In the genomic region with DNA sequence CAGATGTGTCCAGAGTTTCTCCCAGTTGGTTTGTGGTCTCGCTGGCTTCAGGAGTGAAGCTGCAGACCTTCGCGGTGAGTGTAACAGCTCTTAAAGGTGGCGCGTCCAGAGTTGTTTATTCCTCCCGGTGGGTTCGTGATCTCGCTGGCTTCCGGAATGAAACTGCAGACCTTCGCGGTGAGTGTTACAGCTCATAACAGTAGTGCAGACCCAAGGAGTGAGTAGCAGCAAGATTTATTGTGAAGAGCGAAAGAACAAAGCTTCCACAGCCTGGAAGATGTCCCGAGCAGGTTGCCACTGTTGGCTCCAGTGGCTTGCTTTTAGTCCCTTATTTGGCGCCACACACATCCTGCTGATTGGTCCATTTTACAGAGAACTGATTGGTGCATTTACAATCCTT, we compare ENCODE assay signal across 25 cellular contexts. TPM values are rescaled to one million over a fixed set of nuclear protein-coding genes. Genes with fewer than 3 reads are reported as not detected.
A peak's percentile ranks its signal among the peaks of the same experiment; 100 is the strongest.
DNase-seq lines count a peak whose midpoint lies in the region; ATAC-seq, FAIRE-seq and TF ChIP-seq lines count a peak whose summit lies in the region.
"Had no signal": no experiment of that assay in that cellular context is flagged by ENCODE, and none has a peak within 500 bp of the region (broad histone marks: within the 10 kb centered on the region; RNA-seq: fewer than 3 reads in every experiment).

No MANE protein-coding gene starts in this region.

- peak overlapping the region; percentile 49 for H3K4me2 ChIP-seq in BLaER1
- H3K4me2 ChIP-seq in MM.1S (ENCODE audit: low read depth, low read length): no peak overlapping the region
- no peak overlapping the region for H3K4me2 ChIP-seq in K562 (ENCODE audit: insufficient read depth, low read length)

- no peaks in the 10 kb centered on the region for H3K36me3 ChIP-seq in BLaER1
- H3K36me3 ChIP-seq in MM.1S (replicated peaks; ENCODE audit: insufficient read depth, low read length): no peaks in the 10 kb centered on the region
- no peaks in the 10 kb centered on the region for H3K36me3 ChIP-seq in K562 (ENCODE audit: control insufficient read depth, insufficient read depth, low read length)

- H3K27ac ChIP-seq in BLaER1 (no peak overlapping the region), MM.1S (ENCODE audit: low read length) (peak overlapping the region; percentile 18; the same call in 1 of the 2 replicates), K562 (ENCODE audit: extremely low read depth, low read depth, low read length) (no peak overlapping the region)

- no peaks in the 10 kb centered on the region for H3F3A ChIP-seq in MM.1S (ENCODE audit: insufficient read depth, low read length)

- WGBS in K562 (ENCODE audit: insufficient coverage, low coverage, missing lambda C conversion rate): 22% methylated on average over 14 of the region's 14 CpGs

- POLR2A ChIA-PET in K562 (lab: Yijun Ruan, JAX): interaction anchor here (0.7 to 0.8 kb wide), 2 partner anchors 103 to 683 kb away, joined by 3 to 6 read pairs; no protein-coding TSS in a partner anchor

- TF ChIP-seq EP300 in K562 (IDR thresholded peaks at IDR 0.05; ENCODE audit: low read length): no peak

- TF ChIP-seq CTCF in MM.1S (IDR thresholded peaks at IDR 0.05; ENCODE audit: low read length): no peak
- TF ChIP-seq CTCF in K562 (IDR thresholded peaks at IDR 0.05 in 2 of 3, conservative IDR thresholded peaks at IDR 0.05 in 1 of 3; ENCODE audit: insufficient read depth in 2 of 3, low read depth in 1 of 3, low read length in 3 of 3): no peak

- CTCF ChIA-PET in K562 (lab: Yijun Ruan, JAX; ENCODE audit: low intra/inter-chr PET ratio): no interaction called here

- H3K4me1 ChIP-seq in BLaER1 (peaks cover 21% of the 10 kb centered on the region), MM.1S (ENCODE audit: low read length) (0 out of 2 replicates have a peak, but pooled peaks cover 3% of the 10 kb centered on the region), K562 (replicated peaks in 1 of 2; ENCODE audit: control insufficient read depth in 2 of 2, insufficient read depth in 2 of 2, low read length in 2 of 2) (no peaks in the 10 kb centered on the region; a peak in 1 of 5 replicates)

- H3K9ac ChIP-seq in BLaER1 (no peak overlapping the region), MM.1S (ENCODE audit: low read length) (no peak overlapping the region), K562 (ENCODE audit: insufficient read depth in 1 of 2, low read depth in 2 of 2, low read length in 2 of 2) (no peak overlapping the region)

- 0 out of 2 replicates have a peak overlapping the region, but pooled peaks have one; percentile 42 for H2AFZ ChIP-seq in MM.1S (ENCODE audit: low read length)
- no peak overlapping the region for H2AFZ ChIP-seq in K562 (ENCODE audit: low read depth, low read length)

- H3K27me3 ChIP-seq in BLaER1 (no peaks in the 10 kb centered on the region), MM.1S (replicated peaks; ENCODE audit: insufficient read depth, low read length) (no peaks in the 10 kb centered on the region), K562 (ENCODE audit: control insufficient read depth in 2 of 2, insufficient read depth in 2 of 2, low read length in 2 of 2) (peaks cover 12 to 32% of the 10 kb centered on the region in 2 experiments; a peak in 4 of 5 replicates)

- H3K79me2 ChIP-seq in MM.1S (ENCODE audit: low read length) (no peaks in the 10 kb centered on the region), K562 (ENCODE audit: control insufficient read depth, insufficient read depth, low read length) (no peaks in the 10 kb centered on the region)

- ATAC-seq in K562: no peak
- no peak for ATAC-seq in sciatic nerve
- ATAC-seq in HG03342 (IDR thresholded peaks at IDR 0.05; ENCODE audit: unreplicated experiment): no peak
- ATAC-seq in GM18511 (IDR thresholded peaks at IDR 0.05; ENCODE audit: unreplicated experiment): no peak
- no peak for ATAC-seq in left cardiac atrium
- ATAC-seq: HCT116, HepG2 had no signal

- H3K9me3 ChIP-seq in BLaER1 (peaks cover 15% of the 10 kb centered on the region), MM.1S (replicated peaks; ENCODE audit: insufficient read depth, low read length) (no peaks in the 10 kb centered on the region), K562 (replicated peaks; ENCODE audit: control insufficient read depth, insufficient read depth, low read depth, low read length) (no peaks in the 10 kb centered on the region)

- H3K9me2 ChIP-seq in MM.1S (replicated peaks; ENCODE audit: insufficient read depth, low read length): no peaks in the 10 kb centered on the region

- H3K4me3 ChIP-seq in BLaER1: no peak overlapping the region
- H3K4me3 ChIP-seq in MM.1S (ENCODE audit: low read length): no peak overlapping the region; the same call in 1 of the 2 replicates
- H3K4me3 ChIP-seq in K562: no peak overlapping the region

- FAIRE-seq in K562 (lab: Jason Lieb, UNC): no peak
- FAIRE-seq: GM12891, HepG2 had no signal

- H3K9me1 ChIP-seq in K562 (ENCODE audit: control insufficient read depth, insufficient read depth, low read length): no peaks in the 10 kb centered on the region

- intact Hi-C loops in K562 (cut with micrococcal nuclease) (no loop called here), sciatic nerve (cut with DNase I) (no loop called here), left cardiac atrium (cut with DNase I) (no loop called here)

- TF ChIP-seq RAD21 in K562 (CRISPR knock-in tag; conservative IDR thresholded peaks at IDR 0.05 in 1 of 2, IDR thresholded peaks at IDR 0.05 in 1 of 2): no peak

- in situ Hi-C loops in K562 (cut with MboI): no loop called here

- DNase-seq in MM.1S: peak; percentile 62
- no peak for DNase-seq in K562 (ENCODE audit: extremely low read depth in 1 of 4, low spot score in 3 of 4)
- DNase-seq in sciatic nerve (ENCODE audit: low spot score): peak; percentile 27
- no peak for DNase-seq in left cardiac atrium
- DNase-seq: 8988T; C1 segment of cervical spinal cord; CD8-positive, alpha-beta memory T cell; COR-L47; DMS 273 treated with DMSO at 0.1 percent for 48 hours; DMS53; DND-41; EL; GOT3; H7; HFFc6 had no signal

- H4K20me1 ChIP-seq in BLaER1: no peaks in the 10 kb centered on the region
- no peaks in the 10 kb centered on the region for H4K20me1 ChIP-seq in MM.1S (ENCODE audit: insufficient read depth, low read length)
- H4K20me1 ChIP-seq in K562 (replicated peaks; ENCODE audit: control insufficient read depth, insufficient read depth, low read length): no peaks in the 10 kb centered on the region

- no TSS peak for BruUV-seq in K562 (replicated peaks; lab: Mats Ljungman, UMichigan)

- TF ChIP-seq POLR2A in K562 (conservative IDR thresholded peaks at IDR 0.05): no peak

RNA-seq across cellular contexts. Expression of a gene that starts 1.8 kb away (rescaled TPM):
- not detected in 2 replicates for total RNA-seq in K562 (2011; cell fraction: chromatin; rRNA removed; ENCODE audit: low replicate concordance)
- total RNA-seq in K562 (2011; cell fraction: nucleolus; rRNA removed): not detected in 2 replicates
- not detected in 2 replicates for total RNA-seq in K562 (2011; cell fraction: nucleoplasm; rRNA removed)
- total RNA-seq in K562 (2014; rRNA removed) (0.18 TPM in 1 of 2 replicates, not detected in the other), K562 (2014; rRNA removed; fragmentation: Illumina TruSeq; extraction: Trizol) (0.15 TPM in 1 of 2 replicates, not detected in the other), K562 (2015; rRNA removed; fragmentation: Illumina TruSeq; extraction: Trizol) (not detected in 2 replicates), K562 (2021) (0.18 and 0.51 TPM in 2 replicates), sciatic nerve (not detected), left cardiac atrium (1 to 10 TPM in 1 of 2 donors, under 1 TPM in 1; 0.97 to 3.6 TPM)
- polyA plus RNA-seq in K562 (2011; rRNA removed) (not detected in 2 replicates), K562 (2014; fragmentation: Illumina TruSeq; extraction: Trizol) (not detected in 2 replicates), K562 (2014; fragmentation: Nextera tagmentation; extraction: Ambion mirVana) (not detected), K562 (2014; rRNA removed) (not detected in 2 replicates)
- not detected in 2 replicates for polyA plus RNA-seq in K562 (2011; cell fraction: cytosol; rRNA removed)
- polyA plus RNA-seq in K562 (2011; cell fraction: nucleus; rRNA removed): 0.26 TPM in 1 of 2 replicates, not detected in the other
- polyA plus RNA-seq in K562 (2012): not detected in 2 replicates
- not detected in 2 replicates for polyA minus RNA-seq in K562 (2011; rRNA and poly(A)+ RNA removed)
- not detected in 2 replicates for polyA minus RNA-seq in K562 (2011; cell fraction: cytosol; rRNA and poly(A)+ RNA removed)
- not detected in 2 replicates for polyA minus RNA-seq in K562 (2011; cell fraction: nucleus; rRNA and poly(A)+ RNA removed)
- total RNA-seq: A673; CD4-positive, CD25-positive, alpha-beta regulatory T cell; CD8-positive, alpha-beta memory T cell; G401; H7; HepG2 had no signal
- polyA plus RNA-seq: CD4-positive, CD25-positive, alpha-beta regulatory T cell; CD8-positive, alpha-beta memory T cell; HepG2; IgD-negative memory B cell had no signal

RNA-seq across cellular contexts. Expression of a gene that starts 20.7 kb away (rescaled TPM):
- not detected in 2 replicates for total RNA-seq in K562 (2011; cell fraction: chromatin; rRNA removed; ENCODE audit: low replicate concordance)
- total RNA-seq in K562 (2011; cell fraction: nucleolus; rRNA removed): not detected in 2 replicates
- total RNA-seq in K562 (2011; cell fraction: nucleoplasm; rRNA removed): not detected in 2 replicates
- total RNA-seq in K562 (2014; rRNA removed): not detected in 2 replicates
- not detected in 2 replicates for total RNA-seq in K562 (2014; rRNA removed; fragmentation: Illumina TruSeq; extraction: Trizol)
- total RNA-seq in K562 (2015; rRNA removed; fragmentation: Illumina TruSeq; extraction: Trizol): not detected in 2 replicates
- not detected in 2 replicates for total RNA-seq in K562 (2021)
- polyA plus RNA-seq in K562 (2011; rRNA removed): not detected in 2 replicates
- polyA plus RNA-seq in K562 (2011; cell fraction: cytosol; rRNA removed): not detected in 2 replicates
- not detected in 2 replicates for polyA plus RNA-seq in K562 (2011; cell fraction: nucleus; rRNA removed)
- not detected in 2 replicates for polyA plus RNA-seq in K562 (2012)
- not detected in 2 replicates for polyA plus RNA-seq in K562 (2014; fragmentation: Illumina TruSeq; extraction: Trizol)
- not detected for polyA plus RNA-seq in K562 (2014; fragmentation: Nextera tagmentation; extraction: Ambion mirVana)
- not detected in 2 replicates for polyA plus RNA-seq in K562 (2014; rRNA removed)
- polyA minus RNA-seq in K562 (2011; rRNA and poly(A)+ RNA removed): not detected in 2 replicates
- polyA minus RNA-seq in K562 (2011; cell fraction: cytosol; rRNA and poly(A)+ RNA removed): not detected in 2 replicates
- not detected in 2 replicates for polyA minus RNA-seq in K562 (2011; cell fraction: nucleus; rRNA and poly(A)+ RNA removed)
- not detected for total RNA-seq in sciatic nerve
- total RNA-seq in left cardiac atrium: 1 to 10 TPM in 1 of 2 donors, under 1 TPM in 1; 0.41 to 3.0 TPM
- total RNA-seq: A673; CD4-positive, CD25-positive, alpha-beta regulatory T cell; CD8-positive, alpha-beta memory T cell; G401; HepG2; HFFc6 had no signal
- polyA plus RNA-seq: CD4-positive, CD25-positive, alpha-beta regulatory T cell; CD8-positive, alpha-beta memory T cell; HepG2; IgD-negative memory B cell had no signal

RNA-seq across cellular contexts. Expression of a gene that starts 39.5 kb away (rescaled TPM):
- not detected in 2 replicates for total RNA-seq in K562 (2011; cell fraction: chromatin; rRNA removed; ENCODE audit: low replicate concordance)
- not detected in 2 replicates for total RNA-seq in K562 (2011; cell fraction: nucleolus; rRNA removed)
- not detected in 2 replicates for total RNA-seq in K562 (2011; cell fraction: nucleoplasm; rRNA removed)
- total RNA-seq in K562 (2014; rRNA removed) (not detected in 2 replicates), K562 (2014; rRNA removed; fragmentation: Illumina TruSeq; extraction: Trizol) (not detected in 2 replicates), K562 (2015; rRNA removed; fragmentation: Illumina TruSeq; extraction: Trizol) (not detected in 2 replicates), K562 (2021) (not detected in 2 replicates), sciatic nerve (not detected), left cardiac atrium (under 1 TPM; 0.58 to 0.71 TPM)
- polyA plus RNA-seq in K562 (2011; rRNA removed) (not detected in 2 replicates), K562 (2014; fragmentation: Illumina TruSeq; extraction: Trizol) (not detected in 2 replicates), K562 (2014; fragmentation: Nextera tagmentation; extraction: Ambion mirVana) (not detected), K562 (2014; rRNA removed) (not detected in 2 replicates)
- polyA plus RNA-seq in K562 (2011; cell fraction: cytosol; rRNA removed): not detected in 2 replicates
- polyA plus RNA-seq in K562 (2011; cell fraction: nucleus; rRNA removed): 0.20 TPM in 1 of 2 replicates, not detected in the other
- polyA plus RNA-seq in K562 (2012): not detected in 2 replicates
- polyA minus RNA-seq in K562 (2011; rRNA and poly(A)+ RNA removed): not detected in 2 replicates
- polyA minus RNA-seq in K562 (2011; cell fraction: cytosol; rRNA and poly(A)+ RNA removed): not detected in 2 replicates
- polyA minus RNA-seq in K562 (2011; cell fraction: nucleus; rRNA and poly(A)+ RNA removed): not detected in 2 replicates
- total RNA-seq: A673; CD4-positive, CD25-positive, alpha-beta regulatory T cell; CD8-positive, alpha-beta memory T cell; G401; HepG2; HFFc6 had no signal
- polyA plus RNA-seq: CD4-positive, CD25-positive, alpha-beta regulatory T cell; CD8-positive, alpha-beta memory T cell; HepG2; IgD-negative memory B cell had no signal

RNA-seq across cellular contexts. Expression of a gene that starts 40.2 kb away (rescaled TPM):
- 39.7 and 60.4 TPM in 2 replicates for total RNA-seq in K562 (2011; cell fraction: chromatin; rRNA removed; ENCODE audit: low replicate concordance)
- 29.2 and 34.2 TPM in 2 replicates for total RNA-seq in K562 (2011; cell fraction: nucleolus; rRNA removed)
- 49.8 and 67.2 TPM in 2 replicates for total RNA-seq in K562 (2011; cell fraction: nucleoplasm; rRNA removed)
- total RNA-seq in K562 (2014; rRNA removed): 12.4 and 17.3 TPM in 2 replicates
- total RNA-seq in K562 (2014; rRNA removed; fragmentation: Illumina TruSeq; extraction: Trizol): 6.7 and 7.1 TPM in 2 replicates
- 10.7 and 10.8 TPM in 2 replicates for total RNA-seq in K562 (2015; rRNA removed; fragmentation: Illumina TruSeq; extraction: Trizol)
- 23.9 and 29.8 TPM in 2 replicates for total RNA-seq in K562 (2021)
- 11.5 and 15.1 TPM in 2 replicates for polyA plus RNA-seq in K562 (2011; rRNA removed)
- polyA plus RNA-seq in K562 (2011; cell fraction: cytosol; rRNA removed): 11.9 and 17.4 TPM in 2 replicates
- polyA plus RNA-seq in K562 (2011; cell fraction: nucleus; rRNA removed): 21.3 and 30.6 TPM in 2 replicates
- 15.8 and 22.0 TPM in 2 replicates for polyA plus RNA-seq in K562 (2012)
- polyA plus RNA-seq in K562 (2014; fragmentation: Illumina TruSeq; extraction: Trizol): 12.8 and 17.1 TPM in 2 replicates
- under 1 TPM; 0.62 to 0.96 TPM for polyA plus RNA-seq in K562 (2014; fragmentation: Nextera tagmentation; extraction: Ambion mirVana)
- 16.4 and 18.2 TPM in 2 replicates for polyA plus RNA-seq in K562 (2014; rRNA removed)
- polyA minus RNA-seq in K562 (2011; rRNA and poly(A)+ RNA removed): 7.0 and 7.7 TPM in 2 replicates
- 8.0 and 9.2 TPM in 2 replicates for polyA minus RNA-seq in K562 (2011; cell fraction: cytosol; rRNA and poly(A)+ RNA removed)
- 9.4 and 13.2 TPM in 2 replicates for polyA minus RNA-seq in K562 (2011; cell fraction: nucleus; rRNA and poly(A)+ RNA removed)
- 23.1 TPM for total RNA-seq in sciatic nerve
- 10 to 100 TPM; 18.6 to 23.1 TPM for total RNA-seq in left cardiac atrium

Comparison
In these comparisons a context has a peak if more than half of its experiments do, and no peak if none do; other contexts are left out.
1. DNase-seq: peak in MM.1S (single experiment) and sciatic nerve (single experiment); none in K562 (0 of 4) and left cardiac atrium (single experiment).